8 cellular contexts compared by ENCODE assay signal in the genomic region with DNA sequence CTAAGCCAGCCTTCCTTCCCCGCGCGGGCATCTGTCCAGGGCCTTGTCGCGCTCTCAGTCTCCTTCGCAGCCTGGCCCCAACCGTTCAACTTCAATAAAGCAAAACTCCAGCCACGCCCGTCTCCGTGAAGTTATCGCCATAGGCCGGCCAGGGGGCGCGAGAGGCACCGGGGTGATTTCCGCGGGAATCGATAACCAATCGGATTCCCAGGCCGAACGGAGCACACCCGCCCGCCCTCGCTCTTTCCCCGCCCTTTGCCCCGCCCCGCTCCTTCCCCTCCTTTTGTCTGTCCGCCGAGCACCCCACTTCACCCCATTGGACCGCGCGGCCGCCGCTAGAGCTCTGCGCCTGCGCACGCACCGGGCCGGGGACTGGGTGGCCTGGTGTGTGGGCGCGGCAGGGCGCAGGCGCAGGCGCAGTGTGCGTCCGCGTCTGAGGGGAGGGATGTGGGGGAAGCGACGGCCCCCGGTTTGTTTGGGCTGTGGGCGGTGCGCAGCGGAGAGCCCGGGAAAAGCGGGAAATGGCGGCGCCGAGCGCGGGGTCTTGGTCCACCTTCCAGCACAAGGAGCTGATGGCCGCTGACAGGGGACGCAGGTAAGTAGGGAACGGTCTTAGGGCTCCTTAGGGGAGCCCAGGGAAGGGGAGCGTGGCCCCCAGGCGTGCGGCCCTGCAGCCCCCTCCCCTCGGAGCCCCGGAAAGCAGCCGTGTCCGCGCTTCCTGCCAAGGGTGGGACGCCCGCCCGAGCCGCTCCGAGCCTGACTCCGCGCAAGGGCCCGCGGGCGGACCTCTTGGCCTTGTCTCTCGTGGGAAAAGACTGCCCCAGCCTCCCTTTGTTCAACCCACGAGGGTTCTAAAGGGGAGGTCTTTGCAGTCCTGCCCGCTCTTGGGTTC. TPM values are rescaled to one million over a fixed set of nuclear protein-coding genes. Genes with fewer than 3 reads are reported as not detected.
A peak's percentile ranks its signal among the peaks of the same experiment; 100 is the strongest.
DNase-seq lines count a peak whose midpoint lies in the region; ATAC-seq and TF ChIP-seq lines count a peak whose summit lies in the region.

A gene (plus strand): TSS at position 417 of the 892 bp plus-strand sequence. CDS start 105 bp downstream, at position 522.

- peak; percentile 89 for DNase-seq in GM12864 (ENCODE audit: low read depth)
- DNase-seq in NCI-H1105 (lab: John Stamatoyannopoulos, UW) = peak; percentile 89
- peak; percentile 94 for DNase-seq in SKM-1 (lab: John Stamatoyannopoulos, UW; ENCODE audit: unreplicated experiment)
- DNase-seq in activated naive CD4-positive, alpha-beta T cell treated with anti-CD3 and anti-CD28 coated beads, Interleukin-2, amount 50 U/mL, for 72 hours (ENCODE audit: low spot score in 2 of 2) = peak; percentile 99
- peak; percentile 97 for DNase-seq in glomerular visceral epithelial cell (ENCODE audit: extremely low spot score)
- peak; percentile 100 for DNase-seq in osteoblast (ENCODE audit: insufficient read length, low spot score, missing footprints)
- DNase-seq in testis = peak; percentile 97

- H2AFZ ChIP-seq in osteoblast (ENCODE audit: low read length) = peak within 1 kb of the TSS; percentile 95

- peaks cover 5 to 10% of the 10 kb centered on the region in 2 donors for H3K9me3 Mint-ChIP-seq in activated naive CD4-positive, alpha-beta T cell treated with anti-CD3 and anti-CD28 coated beads, Interleukin-2, amount 50 U/mL, for 72 hours

- H3K27me3 ChIP-seq in osteoblast (ENCODE audit: insufficient read depth, low read length) = no peaks in the 10 kb centered on the region
- H3K27me3 ChIP-seq in testis = no peaks in the 10 kb centered on the region

- 1 to 2% methylated on average over 53 to 80 of the region's 84 CpGs for WGBS in testis, 2 donors

- H3K4me1 ChIP-seq in osteoblast (ENCODE audit: insufficient read depth, low read length) = peaks cover 14% of the 10 kb centered on the region
- peaks cover 13% of the 10 kb centered on the region for H3K4me1 ChIP-seq in testis

- H3K79me2 ChIP-seq in osteoblast (ENCODE audit: insufficient read depth, low read length) = peaks cover 39% of the 10 kb centered on the region

- H3K27ac Mint-ChIP-seq in activated naive CD4-positive, alpha-beta T cell treated with anti-CD3 and anti-CD28 coated beads, Interleukin-2, amount 50 U/mL, for 72 hours = peak within 1 kb of the TSS; percentile 92 to 96

- intact Hi-C loops in testis (cut with DNase I; ENCODE audit: low total_unique reads) = no loop called here

- peak within 1 kb of the TSS; percentile 80 for H3K27ac ChIP-seq in osteoblast (ENCODE audit: low read depth, low read length)
- peak within 1 kb of the TSS; percentile 62 to 64 for H3K27ac ChIP-seq in testis

- H3K4me3 ChIP-seq in GM12864 (ENCODE audit: low read depth, low read length) (peak within 1 kb of the TSS; percentile 87), osteoblast (ENCODE audit: insufficient read depth, low read length) (peak within 1 kb of the TSS; percentile 95), testis (peak within 1 kb of the TSS; percentile 67 to 83)

- H4K20me1 ChIP-seq in osteoblast (ENCODE audit: insufficient read depth, low read length) = peaks cover 6% of the 10 kb centered on the region

- H3K36me3 Mint-ChIP-seq in activated naive CD4-positive, alpha-beta T cell treated with anti-CD3 and anti-CD28 coated beads, Interleukin-2, amount 50 U/mL, for 72 hours = peaks cover 33 to 61% of the 10 kb centered on the region in 2 donors

- ATAC-seq in HG02642 (IDR thresholded peaks at IDR 0.05; ENCODE audit: poor library complexity, unreplicated experiment) = peak; percentile 92
- peak; percentile 94 to 95 for ATAC-seq in activated naive CD4-positive, alpha-beta T cell treated with anti-CD3 and anti-CD28 coated beads, Interleukin-2, amount 50 U/mL, for 72 hours

- H3K36me3 ChIP-seq in osteoblast (ENCODE audit: insufficient read depth, low read length) = peaks cover 17% of the 10 kb centered on the region
- no peaks in the 10 kb centered on the region for H3K36me3 ChIP-seq in testis (ENCODE audit: low read depth, missing control alignments)

- H3K9me3 ChIP-seq in osteoblast (ENCODE audit: low read depth, low read length) (no peaks in the 10 kb centered on the region), testis (no peaks in the 10 kb centered on the region)

- TF ChIP-seq POLR2A in testis (IDR thresholded peaks at IDR 0.05) = no peak

- TF ChIP-seq CTCF in GM12864 (IDR thresholded peaks at IDR 0.05; ENCODE audit: low read depth, low read length, missing control alignments) (no peak), osteoblast (IDR thresholded peaks at IDR 0.05; ENCODE audit: extremely low read depth, low read depth, low read length) (peak; percentile 17), testis (IDR thresholded peaks at IDR 0.05) (peak in 1 of 3 experiments; percentile 22)

- peak within 1 kb of the TSS; percentile 95 for H3K4me2 ChIP-seq in osteoblast (ENCODE audit: insufficient read depth, low read length)

RNA-seq across cellular contexts. Expression of the gene that starts here (rescaled TPM):
- total RNA-seq in activated naive CD4-positive, alpha-beta T cell treated with anti-CD3 and anti-CD28 coated beads, Interleukin-2, amount 50 U/mL, for 72 hours = 100 to 1,000 TPM in 1 of 2 donors, 10 to 100 TPM in 1; 82.0 to 118 TPM
- 7.6 and 10.9 TPM in 2 replicates for total RNA-seq in osteoblast
- total RNA-seq in testis = 10 to 100 TPM; 23.6 to 26.5 TPM
- polyA plus RNA-seq in testis (ENCODE audit: insufficient read depth, low read depth, low replicate concordance) = 20.7 TPM

Comparison
In these comparisons a context has a peak if more than half of its experiments do, and no peak if none do; other contexts are left out.
1. Peak in every context shown above with its lines: DNase-seq, ATAC-seq, H3K4me3 ChIP-seq and H3K27ac ChIP-seq.